ENCODE assay signal across 2 cellular contexts in genomic region chr14:51189600-51190376, GRCh38.
TF ChIP-seq lines count a peak whose summit lies in the region.

No MANE protein-coding gene starts in this region.

TF ChIP-seq in HEK293T, 16 proteins besides CTCF, POLR2A, EP300 and RAD21 (continued from another document):
- TF ChIP-seq PKNOX1 (IDR thresholded peaks at IDR 0.05): peak; percentile 73

TF ChIP-seq in HepG2, 621 proteins besides CTCF, POLR2A, EP300 and RAD21 (continued from another document):
- TF ChIP-seq DZIP1 (CRISPR knock-in tag; IDR thresholded peaks at IDR 0.05): no peak
